21 cellular contexts compared by ENCODE assay signal in genomic region chr5:146718628-146719027, GRCh38.
"Had no signal": no experiment of that assay in that cellular context is flagged by ENCODE, and none has a peak within 500 bp of the region (broad histone marks: within the 10 kb centered on the region; RNA-seq: fewer than 3 reads in every experiment).

No MANE protein-coding gene starts in this region.

- H3K4me1 Mint-ChIP-seq: activated naive CD8-positive, alpha-beta T cell treated with anti-CD3 and anti-CD28 coated beads, Interleukin-2, amount 10 ng/mL, durations not matched to agents 7 days and 5 days had no signal

- ATAC-seq: activated CD4-positive, CD25-positive, alpha-beta regulatory T cell treated with anti-CD3 and anti-CD28 coated beads, Interleukin-2, amount 50 U/mL, for 24 hours; activated CD8-positive, alpha-beta T cell treated with anti-CD3 and anti-CD28 coated beads, Interleukin-2, amount 10 ng/mL, durations not matched to agents 7 days and 5 days; body of pancreas; left cardiac atrium; mucosa of descending colon; naive thymus-derived CD8-positive, alpha-beta T cell; stimulated activated naive CD8-positive, alpha-beta T cell treated with anti-CD3 and anti-CD28 coated beads, Interleukin-15, Interleukin-2, amounts not matched to agents 100 U/mL and 50 U/mL, for 24 hours had no signal

- H3K27ac ChIP-seq: body of pancreas, colonic mucosa, suprapubic skin had no signal

- H3K9me3 ChIP-seq: body of pancreas, colonic mucosa, mucosa of descending colon, suprapubic skin had no signal

- H3K9me3 Mint-ChIP-seq: activated CD4-positive, alpha-beta T cell treated with anti-CD3 and anti-CD28 coated beads, Interleukin-2, amount 10 ng/mL, durations not matched to agents 7 days and 5 days; activated T-cell treated with anti-CD3 and anti-CD28 coated beads, Interleukin-2, amount 50 U/mL, for 24 hours; activated T-helper 2 cell treated with anti-CD3 and anti-CD28 coated beads, Interferon-gamma antibody, Interleukin-2, Interleukin-4, amounts not matched to agents 10 μg/mL and 5 μg/mL and 100 μg/mL, durations not matched to agents 14 hours and 24 hours and 36 hours; T-helper 1 cell treated with Interleukin-12 subunit alpha and Interleukin-12 subunit beta and Interleukin-4 antibody, amounts not matched to agents 30 μg/mL and 1 μg/mL, for 36 hours had no signal

- H3K4me1 ChIP-seq: body of pancreas, colonic mucosa had no signal

- DNase-seq: activated CD4-positive, alpha-beta T cell treated with anti-CD3 and anti-CD28 coated beads, Interleukin-2, amount 10 ng/mL, durations not matched to agents 7 days and 5 days; activated CD8-positive, alpha-beta T cell treated with anti-CD3 and anti-CD28 coated beads, Interleukin-2, amount 10 ng/mL, durations not matched to agents 7 days and 5 days; activated naive CD4-positive, alpha-beta T cell treated with Interleukin-2 at 50 U/mL for 16 hours; activated naive CD8-positive, alpha-beta T cell treated with anti-CD3 and anti-CD28 coated beads, Interleukin-2, amount 10 ng/mL, durations not matched to agents 7 days and 5 days; activated T-cell treated with anti-CD3 and anti-CD28 coated beads, Interleukin-2, amount 50 U/mL, for 24 hours; amygdala; body of pancreas; central memory CD4-positive, alpha-beta T cell; colonic mucosa; left cardiac atrium; mesenchymal stem cell; mucosa of descending colon; naive thymus-derived CD8-positive, alpha-beta T cell; nucleus accumbens; posterior cingulate gyrus; stimulated activated naive CD8-positive, alpha-beta T cell treated with anti-CD3 and anti-CD28 coated beads, Interleukin-15, Interleukin-2, amounts not matched to agents 100 U/mL and 50 U/mL, for 24 hours had no signal

- H3K36me3 Mint-ChIP-seq: activated naive CD8-positive, alpha-beta T cell treated with anti-CD3 and anti-CD28 coated beads, Interleukin-2, amount 10 ng/mL, durations not matched to agents 7 days and 5 days; naive thymus-derived CD8-positive, alpha-beta T cell had no signal

- H3K36me3 ChIP-seq: colonic mucosa, suprapubic skin had no signal

- FAIRE-seq: endometrium had no signal

- H3K27me3 ChIP-seq: body of pancreas, colonic mucosa, suprapubic skin had no signal

- H3K27me3 Mint-ChIP-seq: activated CD4-positive, alpha-beta T cell treated with anti-CD3 and anti-CD28 coated beads, Interleukin-2, amount 10 ng/mL, durations not matched to agents 7 days and 5 days; activated T-cell treated with anti-CD3 and anti-CD28 coated beads, Interleukin-2, amount 50 U/mL, for 24 hours; naive thymus-derived CD8-positive, alpha-beta T cell had no signal

- H3K27ac Mint-ChIP-seq: activated CD4-positive, alpha-beta T cell treated with anti-CD3 and anti-CD28 coated beads, Interleukin-2, amount 10 ng/mL, durations not matched to agents 7 days and 5 days; activated CD8-positive, alpha-beta T cell treated with anti-CD3 and anti-CD28 coated beads, Interleukin-2, amount 10 ng/mL, durations not matched to agents 7 days and 5 days; activated naive CD8-positive, alpha-beta T cell treated with anti-CD3 and anti-CD28 coated beads, Interleukin-2, amount 10 ng/mL, durations not matched to agents 7 days and 5 days; activated T-cell treated with anti-CD3 and anti-CD28 coated beads, Interleukin-2, amount 50 U/mL, for 24 hours; activated T-helper 2 cell treated with anti-CD3 and anti-CD28 coated beads, Interferon-gamma antibody, Interleukin-2, Interleukin-4, amounts not matched to agents 10 μg/mL and 5 μg/mL and 100 μg/mL, durations not matched to agents 14 hours and 24 hours and 36 hours; naive thymus-derived CD8-positive, alpha-beta T cell; T-helper 1 cell treated with Interleukin-12 subunit alpha and Interleukin-12 subunit beta and Interleukin-4 antibody, amounts not matched to agents 30 μg/mL and 1 μg/mL, for 36 hours had no signal

- H3K4me3 Mint-ChIP-seq: activated CD4-positive, alpha-beta T cell treated with anti-CD3 and anti-CD28 coated beads, Interleukin-2, amount 10 ng/mL, durations not matched to agents 7 days and 5 days; activated CD8-positive, alpha-beta T cell treated with anti-CD3 and anti-CD28 coated beads, Interleukin-2, amount 10 ng/mL, durations not matched to agents 7 days and 5 days; activated naive CD8-positive, alpha-beta T cell treated with anti-CD3 and anti-CD28 coated beads, Interleukin-2, amount 10 ng/mL, durations not matched to agents 7 days and 5 days; activated T-cell treated with anti-CD3 and anti-CD28 coated beads, Interleukin-2, amount 50 U/mL, for 24 hours; naive thymus-derived CD8-positive, alpha-beta T cell; T-helper 1 cell treated with Interleukin-12 subunit alpha and Interleukin-12 subunit beta and Interleukin-4 antibody, amounts not matched to agents 30 μg/mL and 1 μg/mL, for 36 hours had no signal

- H3K4me3 ChIP-seq: body of pancreas, colonic mucosa, mucosa of descending colon, suprapubic skin had no signal
